ENCODE assay signal across 11 cellular contexts in genomic region chr2:173831312-173832229, GRCh38.
DNase-seq lines count a peak whose midpoint lies in the region; TF ChIP-seq lines count a peak whose summit lies in the region.
"Had no signal": no experiment of that assay in that cellular context is flagged by ENCODE, and none has a peak within 500 bp of the region (broad histone marks: within the 10 kb centered on the region; RNA-seq: fewer than 3 reads in every experiment).

No MANE protein-coding gene starts in this region.

- H3K27me3 Mint-ChIP-seq in glutamatergic neuron (ENCODE audit: unreplicated experiment), result no peaks in the 10 kb centered on the region
- H3K27me3 Mint-ChIP-seq in nephron (ENCODE audit: low read depth), result peaks cover 8% of the 10 kb centered on the region

- H3K36me3 Mint-ChIP-seq in glutamatergic neuron (ENCODE audit: unreplicated experiment) (peaks cover 5% of the 10 kb centered on the region), nephron (ENCODE audit: low read depth) (no peaks in the 10 kb centered on the region)
- H3K36me3 Mint-ChIP-seq: activated naive CD4-positive, alpha-beta T cell treated with anti-CD3 and anti-CD28 coated beads, Interleukin-2, amount 50 U/mL, for 72 hours had no signal

- H3K4me1 Mint-ChIP-seq in glutamatergic neuron (ENCODE audit: low read depth, unreplicated experiment), result peaks cover 9% of the 10 kb centered on the region
- peaks cover 70% of the 10 kb centered on the region for H3K4me1 Mint-ChIP-seq in nephron
- H3K4me1 Mint-ChIP-seq: activated B cell treated with CpG ODN at 0.5 μM for 24 hours had no signal

- no peaks in the 10 kb centered on the region for H3K27me3 ChIP-seq in uterus

- TF ChIP-seq CTCF in glutamatergic neuron (IDR thresholded peaks at IDR 0.05; ENCODE audit: partially characterized antibody, unreplicated experiment) (no peak), nephron (IDR thresholded peaks at IDR 0.05; ENCODE audit: unreplicated experiment in 3 of 3) (no peak), uterus (IDR thresholded peaks at IDR 0.05) (no peak)

- no peaks in the 10 kb centered on the region for H3K9me3 Mint-ChIP-seq in glutamatergic neuron (ENCODE audit: unreplicated experiment)
- H3K9me3 Mint-ChIP-seq in nephron, result peaks cover 3% of the 10 kb centered on the region
- H3K9me3 Mint-ChIP-seq: activated B cell treated with CpG ODN at 0.5 μM for 24 hours; activated naive CD4-positive, alpha-beta T cell treated with anti-CD3 and anti-CD28 coated beads, Interleukin-2, amount 50 U/mL, for 72 hours; stimulated activated naive CD8-positive, alpha-beta T cell treated with anti-CD3 and anti-CD28 coated beads, Interleukin-15, Interleukin-2, amounts not matched to agents 100 ng/mL and 50 ng/mL, for 24 hours had no signal

- peak overlapping the region; percentile 2 for H3K4me3 Mint-ChIP-seq in glutamatergic neuron (ENCODE audit: unreplicated experiment)
- H3K4me3 Mint-ChIP-seq in nephron, result peak overlapping the region in 2 of 3 experiments; percentile 2 to 40
- H3K4me3 Mint-ChIP-seq: activated B cell treated with CpG ODN at 0.5 μM for 24 hours; stimulated activated naive CD8-positive, alpha-beta T cell treated with anti-CD3 and anti-CD28 coated beads, Interleukin-15, Interleukin-2, amounts not matched to agents 100 ng/mL and 50 ng/mL, for 24 hours had no signal

- H3K9me3 ChIP-seq in uterus, result no peaks in the 10 kb centered on the region

- no peak for TF ChIP-seq POLR2A in uterus (IDR thresholded peaks at IDR 0.05)

- intact Hi-C loops in uterus (cut with DNase I; ENCODE audit: low total_unique reads), result no loop called here

- no peak overlapping the region for H3K4me3 ChIP-seq in uterus

- H3K36me3 ChIP-seq in uterus, result no peaks in the 10 kb centered on the region

- peaks cover 0 to 11% of the 10 kb centered on the region in 2 donors for H3K4me1 ChIP-seq in uterus

- DNase-seq in MV-4-11 (lab: John Stamatoyannopoulos, UW) (peak; percentile 35), glutamatergic neuron (no peak), uterus (peak; percentile 90 to 91), NCI-H2171 treated with DMSO at 0.1 percent for 48 hours (lab: John Stamatoyannopoulos, UW) (no peak)
- DNase-seq in activated CD4-positive, CD25-positive, alpha-beta regulatory T cell (lab: John Stamatoyannopoulos, UW), result no peak
- no peak for DNase-seq in activated CD4-positive, alpha-beta T cell treated with anti-CD3 and anti-CD28 coated beads, Interleukin-2, amount 50 U/mL, for 4 hours
- DNase-seq: activated B cell treated with CpG ODN at 0.5 μM for 24 hours, NCI-H1105 treated with DMSO at 0.1 percent for 48 hours had no signal

- H3K27ac Mint-ChIP-seq in glutamatergic neuron (ENCODE audit: unreplicated experiment), result no peak overlapping the region
- H3K27ac Mint-ChIP-seq in nephron, result peak overlapping the region; percentile 83 to 94 (median 84)
- H3K27ac Mint-ChIP-seq: activated B cell treated with CpG ODN at 0.5 μM for 24 hours; activated naive CD4-positive, alpha-beta T cell treated with anti-CD3 and anti-CD28 coated beads, Interleukin-2, amount 50 U/mL, for 72 hours; stimulated activated naive CD8-positive, alpha-beta T cell treated with anti-CD3 and anti-CD28 coated beads, Interleukin-15, Interleukin-2, amounts not matched to agents 100 ng/mL and 50 ng/mL, for 24 hours had no signal

- peak overlapping the region; percentile 82 to 85 for H3K27ac ChIP-seq in uterus

Comparison
In these comparisons a context has a peak if more than half of its experiments do, and no peak if none do; other contexts are left out.
1. DNase-seq: peak in MV-4-11 (single experiment) and uterus (2 of 2); none in glutamatergic neuron (single experiment), activated CD4-positive, CD25-positive, alpha-beta regulatory T cell (0 of 4), NCI-H2171 treated with DMSO at 0.1 percent for 48 hours (single experiment) and activated CD4-positive, alpha-beta T cell treated with anti-CD3 and anti-CD28 coated beads, Interleukin-2, amount 50 U/mL, for 4 hours (0 of 2).